ENCODE assay signal across 13 cellular contexts in genomic region chr19:13032837-13033236, GRCh38. TPM values are rescaled to one million over a fixed set of nuclear protein-coding genes. Genes with fewer than 3 reads are reported as not detected.
DNase-seq lines count a peak whose midpoint lies in the region; ATAC-seq and TF ChIP-seq lines count a peak whose summit lies in the region.
"Had no signal": no experiment of that assay in that cellular context is flagged by ENCODE, and none has a peak within 500 bp of the region (broad histone marks: within the 10 kb centered on the region; RNA-seq: fewer than 3 reads in every experiment).

No MANE protein-coding gene starts in this region.

- H3K9me3 Mint-ChIP-seq in chondrocyte (ENCODE audit: low read depth) = no peaks in the 10 kb centered on the region
- no peaks in the 10 kb centered on the region for H3K9me3 Mint-ChIP-seq in activated CD4-positive, alpha-beta memory T cell treated with anti-CD3 and anti-CD28 coated beads, Interleukin-2, amount 10 ng/mL, durations not matched to agents 7 days and 5 days
- H3K9me3 Mint-ChIP-seq: T-helper 1 cell treated with Interleukin-12 subunit alpha and Interleukin-12 subunit beta and Interleukin-4 antibody, amounts not matched to agents 30 μg/mL and 1 μg/mL, for 36 hours had no signal

- H3K79me2 ChIP-seq in PC-9 (ENCODE audit: low read depth) = no peaks in the 10 kb centered on the region

- CTCF ChIA-PET in PC-9 (lab: Charles Lee) = interaction anchor here (0.5 to 2.6 kb wide), 3 partner anchors 28 to 351 kb away, joined by 5 to 23 read pairs (median 13); no protein-coding TSS in a partner anchor
- CTCF ChIA-PET in activated CD4-positive, alpha-beta memory T cell treated with anti-CD3 and anti-CD28 coated beads, Interleukin-2, amount 10 ng/mL, durations not matched to agents 7 days and 5 days (lab: Charles Lee) = interaction anchor here (1.0 to 3.6 kb wide), 9 partner anchors 12 to 67 kb away, joined by 3 to 25 read pairs (median 4); no protein-coding TSS in a partner anchor

- TF ChIP-seq POLR2A in thyroid gland (IDR thresholded peaks at IDR 0.05) = no peak

- TF ChIP-seq CTCF in PC-9 (conservative IDR thresholded peaks at IDR 0.05) (no peak), chondrocyte (IDR thresholded peaks at IDR 0.05) (no peak), thyroid gland (IDR thresholded peaks at IDR 0.05) (no peak)

- H3K9me3 ChIP-seq in PC-9 (ENCODE audit: insufficient read depth, low read depth) (no peaks in the 10 kb centered on the region), mucosa of stomach (ENCODE audit: control insufficient read depth, low read length) (no peaks in the 10 kb centered on the region), thyroid gland (no peaks in the 10 kb centered on the region)

- DNase-seq in PC-9 = no peak
- no peak for DNase-seq in chondrocyte (ENCODE audit: low spot score)
- DNase-seq in thyroid gland = no peak
- DNase-seq in activated CD4-positive, alpha-beta memory T cell treated with anti-CD3 and anti-CD28 coated beads, Interleukin-2, amount 10 ng/mL, durations not matched to agents 7 days and 5 days = no peak
- DNase-seq: activated CD4-positive, alpha-beta T cell treated with anti-CD3 and anti-CD28 coated beads for 1 hour; activated T-cell treated with anti-CD3 and anti-CD28 coated beads for 4 hours; NCI-H1417 had no signal

- WGBS in thyroid gland, 2 donors = 80 to 90% methylated on average over 13 of the region's 13 CpGs

- H3K9me2 ChIP-seq in PC-9 (ENCODE audit: insufficient read depth) = no peaks in the 10 kb centered on the region

- peak overlapping the region; percentile 31 for H3K9ac ChIP-seq in mucosa of stomach (ENCODE audit: low read length)

- H3K36me3 ChIP-seq in PC-9 (ENCODE audit: low read depth) = no peaks in the 10 kb centered on the region
- H3K36me3 ChIP-seq in mucosa of stomach (ENCODE audit: control insufficient read depth, insufficient read depth, low read length) = no peaks in the 10 kb centered on the region
- H3K36me3 ChIP-seq in thyroid gland = no peaks in the 10 kb centered on the region

- peak overlapping the region; percentile 71 for H3K27ac ChIP-seq in PC-9
- H3K27ac ChIP-seq in thyroid gland = peak overlapping the region; percentile 75 to 93 (median 88)

- no peak overlapping the region for H2AFZ ChIP-seq in PC-9

- H3K4me1 ChIP-seq in PC-9 (replicated peaks; ENCODE audit: insufficient read depth) (peaks cover 64% of the 10 kb centered on the region), mucosa of stomach (ENCODE audit: control insufficient read depth, insufficient read depth, low read length) (peaks cover 83% of the 10 kb centered on the region), thyroid gland (peaks cover 79 to 94% of the 10 kb centered on the region in 2 donors)

- intact Hi-C loops in PC-9 (cut with micrococcal nuclease; ENCODE audit: unreplicated experiment) = no loop called here
- intact Hi-C loops in thyroid gland (cut with DNase I) = loop anchor here (5.0 kb wide), 1 partner anchor 46 kb away; no protein-coding TSS in a partner anchor

- H3K36me3 Mint-ChIP-seq in chondrocyte (ENCODE audit: low read depth) = peaks cover 17% of the 10 kb centered on the region
- no peaks in the 10 kb centered on the region for H3K36me3 Mint-ChIP-seq in activated CD4-positive, alpha-beta memory T cell treated with anti-CD3 and anti-CD28 coated beads, Interleukin-2, amount 10 ng/mL, durations not matched to agents 7 days and 5 days (ENCODE audit: low read depth)

- H3K27ac Mint-ChIP-seq in chondrocyte (ENCODE audit: unreplicated experiment) = peak overlapping the region; percentile 88
- H3K27ac Mint-ChIP-seq in activated CD4-positive, alpha-beta memory T cell treated with anti-CD3 and anti-CD28 coated beads, Interleukin-2, amount 10 ng/mL, durations not matched to agents 7 days and 5 days = no peak overlapping the region
- H3K27ac Mint-ChIP-seq: progenitor cell of endocrine pancreas; T-helper 1 cell treated with Interleukin-12 subunit alpha and Interleukin-12 subunit beta and Interleukin-4 antibody, amounts not matched to agents 30 μg/mL and 1 μg/mL, for 36 hours had no signal

- BruUV-seq in PC-9 (replicated peaks; lab: Mats Ljungman, UMichigan) = no TSS peak

- POLR2A ChIA-PET in PC-9 (lab: Charles Lee; ENCODE audit: unreplicated experiment) = no interaction called here
- POLR2A ChIA-PET in activated CD4-positive, alpha-beta memory T cell treated with anti-CD3 and anti-CD28 coated beads, Interleukin-2, amount 10 ng/mL, durations not matched to agents 7 days and 5 days (lab: Charles Lee) = no interaction called here

- no peaks in the 10 kb centered on the region for H3K27me3 Mint-ChIP-seq in chondrocyte (ENCODE audit: low read depth)
- peaks cover 7% of the 10 kb centered on the region for H3K27me3 Mint-ChIP-seq in activated CD4-positive, alpha-beta memory T cell treated with anti-CD3 and anti-CD28 coated beads, Interleukin-2, amount 10 ng/mL, durations not matched to agents 7 days and 5 days

- H3K4me2 ChIP-seq in PC-9 = peak overlapping the region; percentile 55

- peaks cover 58% of the 10 kb centered on the region for H3K4me1 Mint-ChIP-seq in chondrocyte (ENCODE audit: low read depth)
- H3K4me1 Mint-ChIP-seq in activated CD4-positive, alpha-beta memory T cell treated with anti-CD3 and anti-CD28 coated beads, Interleukin-2, amount 10 ng/mL, durations not matched to agents 7 days and 5 days = peaks cover 2% of the 10 kb centered on the region

- no peaks in the 10 kb centered on the region for H3K27me3 ChIP-seq in PC-9 (ENCODE audit: insufficient read depth, low read depth)
- H3K27me3 ChIP-seq in mucosa of stomach (ENCODE audit: control insufficient read depth, insufficient read depth, low read length) = no peaks in the 10 kb centered on the region
- H3K27me3 ChIP-seq in thyroid gland = no peaks in the 10 kb centered on the region

- peaks cover 29% of the 10 kb centered on the region for H3F3A ChIP-seq in PC-9 (ENCODE audit: insufficient read depth, low read depth)

- ATAC-seq in HG03135 (IDR thresholded peaks at IDR 0.05; ENCODE audit: unreplicated experiment) (no peak), GM18873 (IDR thresholded peaks at IDR 0.05; ENCODE audit: low FRiP score, unreplicated experiment) (no peak), HG03460 (IDR thresholded peaks at IDR 0.05; ENCODE audit: unreplicated experiment) (no peak)

- H3K4me3 ChIP-seq in PC-9 (no peak overlapping the region), mucosa of stomach (ENCODE audit: low read length) (no peak overlapping the region), thyroid gland (replicated peaks in 1 of 3) (no peak overlapping the region)

- no peak overlapping the region for H3K4me3 Mint-ChIP-seq in chondrocyte (ENCODE audit: unreplicated experiment)
- no peak overlapping the region for H3K4me3 Mint-ChIP-seq in activated CD4-positive, alpha-beta memory T cell treated with anti-CD3 and anti-CD28 coated beads, Interleukin-2, amount 10 ng/mL, durations not matched to agents 7 days and 5 days
- H3K4me3 Mint-ChIP-seq: T-helper 1 cell treated with Interleukin-12 subunit alpha and Interleukin-12 subunit beta and Interleukin-4 antibody, amounts not matched to agents 30 μg/mL and 1 μg/mL, for 36 hours had no signal

- no peaks in the 10 kb centered on the region for H4K20me1 ChIP-seq in PC-9 (ENCODE audit: insufficient read depth)

RNA-seq across cellular contexts. Expression of gene NFIX, which starts 37.6 kb away (rescaled TPM):
- total RNA-seq in PC-9 (2021) (19.7 and 24.2 TPM in 2 replicates), chondrocyte (95.4 to 117 TPM (median 98.9 TPM) in 3 replicates), thyroid gland (10 to 100 TPM; 38.8 to 70.2 (median 62.4) TPM)
- total RNA-seq in activated CD4-positive, alpha-beta memory T cell treated with anti-CD3 and anti-CD28 coated beads, Interleukin-2, amount 10 ng/mL, durations not matched to agents 7 days and 5 days = under 1 TPM in 1 of 2 experiments, not detected in 1; 0.05 TPM

Comparison
In these comparisons a context has a peak if more than half of its experiments do, and no peak if none do; other contexts are left out.
1. RNA of gene NFIX, which starts 37.6 kb away (total RNA-seq): 95.4 to 117 TPM in chondrocyte, 38.8 to 70.2 TPM in thyroid gland and 19.7 to 24.2 TPM in PC-9; 0.05 TPM in activated CD4-positive, alpha-beta memory T cell treated with anti-CD3 and anti-CD28 coated beads, Interleukin-2, amount 10 ng/mL, durations not matched to agents 7 days and 5 days; every median in the first group is over 10 times any median in the second.